Comparison of ENCODE assay signal across 30 cellular contexts in genomic region chr16:5447734-5448133, GRCh38.
"Had no signal": no experiment of that assay in that cellular context is flagged by ENCODE, and none has a peak within 500 bp of the region (broad histone marks: within the 10 kb centered on the region; RNA-seq: fewer than 3 reads in every experiment).

No MANE protein-coding gene starts in this region.

- H3K4me1 Mint-ChIP-seq: activated CD4-positive, alpha-beta T cell treated with anti-CD3 and anti-CD28 coated beads for 36 hours; activated CD4-positive, alpha-beta T cell treated with anti-CD3 and anti-CD28 coated beads, Interleukin-2, amount 10 ng/mL, durations not matched to agents 24 days and 14 days; activated CD8-positive, alpha-beta memory T cell treated with anti-CD3 and anti-CD28 coated beads, Interleukin-2, amount 10 ng/mL, durations not matched to agents 7 days and 5 days; activated naive CD4-positive, alpha-beta T cell treated with anti-CD3 and anti-CD28 coated beads, Interleukin-2, amount 50 U/mL, for 24 hours; activated naive CD8-positive, alpha-beta T cell treated with anti-CD3 and anti-CD28 coated beads for 36 hours; activated naive CD8-positive, alpha-beta T cell treated with anti-CD3 and anti-CD28 coated beads, Interleukin-2, amount 50 U/mL, for 24 hours; central memory CD8-positive, alpha-beta T cell had no signal

- DNase-seq: activated CD4-positive, alpha-beta memory T cell treated with anti-CD3 and anti-CD28 coated beads for 36 hours; activated CD4-positive, alpha-beta T cell treated with anti-CD3 and anti-CD28 coated beads for 36 hours; activated CD4-positive, alpha-beta T cell treated with anti-CD3 and anti-CD28 coated beads, Interleukin-2, amount 10 ng/mL, durations not matched to agents 24 days and 14 days; activated CD4-positive, CD25-positive, alpha-beta regulatory T cell; activated CD4-positive, CD25-positive, alpha-beta regulatory T cell treated with anti-CD3 and anti-CD28 coated beads, Interleukin-2, amount 50 U/mL, for 72 hours; activated CD8-positive, alpha-beta memory T cell treated with anti-CD3 and anti-CD28 coated beads, Interleukin-2, amount 10 ng/mL, durations not matched to agents 7 days and 5 days; activated CD8-positive, alpha-beta memory T cell treated with anti-CD3 and anti-CD28 coated beads, Interleukin-2, amount 50 U/mL, for 4 hours; activated CD8-positive, alpha-beta T cell treated with anti-CD3 and anti-CD28 coated beads, Interleukin-2, amount 10 ng/mL, durations not matched to agents 7 days and 5 days; activated effector memory CD4-positive, alpha-beta T cell treated with anti-CD3 and anti-CD28 coated beads, Interleukin-2, amount 50 U/mL, for 16 hours; activated naive CD4-positive, alpha-beta T cell treated with anti-CD3 and anti-CD28 coated beads for 36 hours; activated naive CD8-positive, alpha-beta T cell treated with anti-CD3 and anti-CD28 coated beads for 36 hours; activated naive CD8-positive, alpha-beta T cell treated with anti-CD3 and anti-CD28 coated beads, Interleukin-2, amount 50 U/mL, for 24 hours; activated T-cell treated with anti-CD3 and anti-CD28 coated beads, Interleukin-2, amount 50 U/mL, for 1 hour; activated T-cell treated with anti-CD3 and anti-CD28 coated beads, Interleukin-2, amount 50 U/mL, for 48 hours; adrenal gland; aorta; body of pancreas; dorsolateral prefrontal cortex; effector memory CD4-positive, alpha-beta T cell; endodermal cell; foreskin fibroblast; T-helper 2 cell had no signal

- H3K36me3 ChIP-seq: adrenal gland, cardiac muscle cell had no signal

- ATAC-seq: activated CD4-positive, alpha-beta T cell treated with anti-CD3 and anti-CD28 coated beads for 36 hours; activated CD8-positive, alpha-beta memory T cell treated with anti-CD3 and anti-CD28 coated beads, Interleukin-2, amount 10 ng/mL, durations not matched to agents 7 days and 5 days; activated CD8-positive, alpha-beta T cell treated with anti-CD3 and anti-CD28 coated beads, Interleukin-2, amount 10 ng/mL, durations not matched to agents 7 days and 5 days; activated naive CD8-positive, alpha-beta T cell treated with anti-CD3 and anti-CD28 coated beads, Interleukin-2, amount 50 U/mL, for 24 hours; body of pancreas; esophagus mucosa had no signal

- H3K27me3 ChIP-seq: adrenal gland, body of pancreas had no signal

- H3K4me1 ChIP-seq: adrenal gland, body of pancreas had no signal

- H3K27ac Mint-ChIP-seq: activated CD4-positive, alpha-beta memory T cell treated with anti-CD3 and anti-CD28 coated beads for 36 hours; activated CD4-positive, alpha-beta T cell treated with anti-CD3 and anti-CD28 coated beads for 36 hours; activated CD4-positive, alpha-beta T cell treated with anti-CD3 and anti-CD28 coated beads, Interleukin-2, amount 10 ng/mL, durations not matched to agents 24 days and 14 days; activated CD8-positive, alpha-beta memory T cell treated with anti-CD3 and anti-CD28 coated beads, Interleukin-2, amount 10 ng/mL, durations not matched to agents 7 days and 5 days; activated CD8-positive, alpha-beta T cell treated with anti-CD3 and anti-CD28 coated beads, Interleukin-2, amount 10 ng/mL, durations not matched to agents 7 days and 5 days; activated naive CD4-positive, alpha-beta T cell treated with anti-CD3 and anti-CD28 coated beads for 36 hours; activated naive CD4-positive, alpha-beta T cell treated with anti-CD3 and anti-CD28 coated beads, Interleukin-2, amount 50 U/mL, for 24 hours; activated naive CD8-positive, alpha-beta T cell treated with anti-CD3 and anti-CD28 coated beads for 36 hours; activated naive CD8-positive, alpha-beta T cell treated with anti-CD3 and anti-CD28 coated beads, Interleukin-2, amount 50 U/mL, for 24 hours; activated T-helper 1 cell treated with anti-CD3 and anti-CD28 coated beads, Interleukin-12 subunit alpha, Interleukin-12 subunit beta, Interleukin-2, Interleukin-4 antibody, amounts not matched to agents 30 ng/mL and 10 ng/mL and 1 ng/mL, durations not matched to agents 14 hours and 24 hours and 36 hours; activated T-helper 2 cell treated with anti-CD3 and anti-CD28 coated beads, Interferon-gamma antibody, Interleukin-2, Interleukin-4, amounts not matched to agents 10 μg/mL and 5 μg/mL and 100 μg/mL, durations not matched to agents 14 hours and 24 hours and 36 hours; dendritic cell treated with granulocyte-macrophage colony-stimulating factor and Interleukin-4, amounts not matched to agents 40 ng/mL and 50 ng/mL, for 4 days; endodermal cell had no signal

- H3K27me3 Mint-ChIP-seq: activated CD4-positive, alpha-beta T cell treated with anti-CD3 and anti-CD28 coated beads, Interleukin-2, amount 10 ng/mL, durations not matched to agents 24 days and 14 days; activated CD8-positive, alpha-beta memory T cell treated with anti-CD3 and anti-CD28 coated beads, Interleukin-2, amount 10 ng/mL, durations not matched to agents 7 days and 5 days; dendritic cell treated with granulocyte-macrophage colony-stimulating factor and Interleukin-4, amounts not matched to agents 40 ng/mL and 50 ng/mL, for 4 days had no signal

- H3K4me3 ChIP-seq: adrenal gland, body of pancreas, cardiac muscle cell, coronary artery, dorsolateral prefrontal cortex had no signal

- H3K9me3 ChIP-seq: adrenal gland, body of pancreas had no signal

- H3K4me3 Mint-ChIP-seq: activated CD4-positive, alpha-beta memory T cell treated with anti-CD3 and anti-CD28 coated beads for 36 hours; activated CD4-positive, alpha-beta T cell treated with anti-CD3 and anti-CD28 coated beads for 36 hours; activated CD4-positive, alpha-beta T cell treated with anti-CD3 and anti-CD28 coated beads, Interleukin-2, amount 10 ng/mL, durations not matched to agents 24 days and 14 days; activated CD8-positive, alpha-beta memory T cell treated with anti-CD3 and anti-CD28 coated beads, Interleukin-2, amount 10 ng/mL, durations not matched to agents 7 days and 5 days; activated CD8-positive, alpha-beta T cell treated with anti-CD3 and anti-CD28 coated beads, Interleukin-2, amount 10 ng/mL, durations not matched to agents 7 days and 5 days; activated naive CD4-positive, alpha-beta T cell treated with anti-CD3 and anti-CD28 coated beads for 36 hours; activated naive CD4-positive, alpha-beta T cell treated with anti-CD3 and anti-CD28 coated beads, Interleukin-2, amount 50 U/mL, for 24 hours; activated naive CD8-positive, alpha-beta T cell treated with anti-CD3 and anti-CD28 coated beads for 36 hours; activated naive CD8-positive, alpha-beta T cell treated with anti-CD3 and anti-CD28 coated beads, Interleukin-2, amount 50 U/mL, for 24 hours; activated T-helper 1 cell treated with anti-CD3 and anti-CD28 coated beads, Interleukin-12 subunit alpha, Interleukin-12 subunit beta, Interleukin-2, Interleukin-4 antibody, amounts not matched to agents 30 ng/mL and 10 ng/mL and 1 ng/mL, durations not matched to agents 14 hours and 24 hours and 36 hours; central memory CD8-positive, alpha-beta T cell; dendritic cell treated with granulocyte-macrophage colony-stimulating factor and Interleukin-4, amounts not matched to agents 40 ng/mL and 50 ng/mL, for 4 days; endodermal cell had no signal

- H3K9me3 Mint-ChIP-seq: activated CD4-positive, alpha-beta memory T cell treated with anti-CD3 and anti-CD28 coated beads for 36 hours; activated CD4-positive, alpha-beta T cell treated with anti-CD3 and anti-CD28 coated beads, Interleukin-2, amount 10 ng/mL, durations not matched to agents 24 days and 14 days; activated naive CD4-positive, alpha-beta T cell treated with anti-CD3 and anti-CD28 coated beads for 36 hours; activated naive CD4-positive, alpha-beta T cell treated with anti-CD3 and anti-CD28 coated beads, Interleukin-2, amount 50 U/mL, for 24 hours; activated naive CD8-positive, alpha-beta T cell treated with anti-CD3 and anti-CD28 coated beads for 36 hours; activated naive CD8-positive, alpha-beta T cell treated with anti-CD3 and anti-CD28 coated beads, Interleukin-2, amount 50 U/mL, for 24 hours; activated T-helper 1 cell treated with anti-CD3 and anti-CD28 coated beads, Interleukin-12 subunit alpha, Interleukin-12 subunit beta, Interleukin-2, Interleukin-4 antibody, amounts not matched to agents 30 ng/mL and 10 ng/mL and 1 ng/mL, durations not matched to agents 14 hours and 24 hours and 36 hours; activated T-helper 2 cell treated with anti-CD3 and anti-CD28 coated beads, Interferon-gamma antibody, Interleukin-2, Interleukin-4, amounts not matched to agents 10 μg/mL and 5 μg/mL and 100 μg/mL, durations not matched to agents 14 hours and 24 hours and 36 hours had no signal

- H3K36me3 Mint-ChIP-seq: activated CD4-positive, alpha-beta memory T cell treated with anti-CD3 and anti-CD28 coated beads for 36 hours; activated CD8-positive, alpha-beta memory T cell treated with anti-CD3 and anti-CD28 coated beads, Interleukin-2, amount 10 ng/mL, durations not matched to agents 7 days and 5 days; activated naive CD4-positive, alpha-beta T cell treated with anti-CD3 and anti-CD28 coated beads, Interleukin-2, amount 50 U/mL, for 24 hours; activated naive CD8-positive, alpha-beta T cell treated with anti-CD3 and anti-CD28 coated beads for 36 hours had no signal

- H3K27ac ChIP-seq: adrenal gland, body of pancreas, cardiac muscle cell, coronary artery, dorsolateral prefrontal cortex had no signal
